In the genomic region with DNA sequence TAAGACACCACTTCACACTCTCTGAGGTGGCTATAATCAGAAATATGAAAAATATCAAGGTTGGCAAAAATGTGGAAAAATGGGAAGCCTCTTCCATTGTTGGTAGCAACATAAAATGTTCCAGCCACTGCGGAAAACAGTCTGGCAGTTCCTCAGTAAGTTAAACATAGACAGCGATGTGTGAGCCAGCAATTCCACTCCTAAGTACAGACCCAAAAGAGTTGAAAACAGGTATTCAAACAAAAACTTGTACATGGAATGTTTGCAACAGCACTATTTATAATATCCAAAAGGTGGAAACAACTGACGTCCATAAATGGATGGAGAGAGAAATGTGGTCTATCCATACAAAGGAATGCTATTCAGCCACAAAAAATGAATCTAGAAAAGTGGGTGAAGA, we compare ENCODE assay signal across 8 cellular contexts. TPM values are rescaled to one million over a fixed set of nuclear protein-coding genes. Genes with fewer than 3 reads are reported as not detected.
"Had no signal": no experiment of that assay in that cellular context is flagged by ENCODE, and none has a peak within 500 bp of the region (broad histone marks: within the 10 kb centered on the region; RNA-seq: fewer than 3 reads in every experiment).

No MANE protein-coding gene starts in this region.

- H3K4me3 ChIP-seq: GM12878 had no signal

- FAIRE-seq: G401.6, GM12878, GM12891, GM18507, GM19239 had no signal

- DNase-seq: GDM1, GF-D8 had no signal

RNA-seq across cellular contexts. Expression of gene EEF1A2, which starts 14.3 kb away (rescaled TPM):
- polyA plus RNA-seq: GM12878 had no signal

RNA-seq across cellular contexts. Expression of gene SRMS, which starts 34.3 kb away (rescaled TPM):
- total RNA-seq: G401, GM12878 had no signal
- polyA plus RNA-seq: GM12878 had no signal
